Comparison of ENCODE assay signal across 19 cellular contexts in genomic region chr7:157540606-157541294, GRCh38.
"Had no signal": no experiment of that assay in that cellular context is flagged by ENCODE, and none has a peak within 500 bp of the region (broad histone marks: within the 10 kb centered on the region; RNA-seq: fewer than 3 reads in every experiment).

No MANE protein-coding gene starts in this region.

- DNase-seq: activated CD4-positive, alpha-beta T cell treated with anti-CD3 and anti-CD28 coated beads for 1 hour; activated CD4-positive, alpha-beta T cell treated with anti-CD3 and anti-CD28 coated beads, Interleukin-2, amount 50 U/mL, for 4 hours; activated naive CD8-positive, alpha-beta T cell treated with anti-CD3 and anti-CD28 coated beads, Interleukin-2, amount 10 ng/mL, durations not matched to agents 7 days and 5 days; activated T-cell treated with anti-CD3 and anti-CD28 coated beads, Interleukin-2, amount 50 U/mL, for 24 hours; effector memory CD8-positive, alpha-beta T cell; foreskin melanocyte; immature natural killer cell; stimulated activated CD4-positive, alpha-beta T cell treated with anti-CD3 and anti-CD28 coated beads, Interleukin-2, amount 100 ng/mL, for 48 hours; stimulated activated naive B cell treated with anti-CD40 and anti-IgM and Interleukin-4, amounts not matched to agents 10 μg/mL and 1 μg/mL and 100 μg/mL, for 72 hours; T-helper 1 cell; T1000 had no signal

- H3K4me1 ChIP-seq: pancreas, tibial artery had no signal

- H3K36me3 ChIP-seq: pancreas, tibial artery had no signal

- H3K4me1 Mint-ChIP-seq: activated naive CD8-positive, alpha-beta T cell treated with anti-CD3 and anti-CD28 coated beads, Interleukin-2, amount 10 ng/mL, durations not matched to agents 7 days and 5 days; immature natural killer cell; nephron had no signal

- ATAC-seq: effector memory CD8-positive, alpha-beta T cell; pancreas; SK-N-SH treated with all-trans-retinoic acid at 6 μM for 48 hours; stimulated activated naive B cell treated with anti-CD40 and anti-IgM and Interleukin-4, amounts not matched to agents 10 μg/mL and 1 μg/mL and 100 μg/mL, for 72 hours had no signal

- H3K27ac ChIP-seq: epithelial cell of prostate, pancreas, tibial artery had no signal

- H3K4me3 ChIP-seq: pancreas, tibial artery had no signal

- H3K27me3 ChIP-seq: pancreas had no signal

- H3K27ac Mint-ChIP-seq: activated naive CD8-positive, alpha-beta T cell treated with anti-CD3 and anti-CD28 coated beads, Interleukin-2, amount 10 ng/mL, durations not matched to agents 7 days and 5 days; activated T-cell treated with anti-CD3 and anti-CD28 coated beads, Interleukin-2, amount 50 U/mL, for 24 hours; immature natural killer cell; memory B cell; nephron; stimulated activated naive B cell treated with anti-CD40 and anti-IgM and Interleukin-4, amounts not matched to agents 10 μg/mL and 1 μg/mL and 100 μg/mL, for 72 hours had no signal

- H3K27me3 Mint-ChIP-seq: activated naive CD8-positive, alpha-beta T cell treated with anti-CD3 and anti-CD28 coated beads, Interleukin-2, amount 10 ng/mL, durations not matched to agents 7 days and 5 days; activated T-cell treated with anti-CD3 and anti-CD28 coated beads, Interleukin-2, amount 50 U/mL, for 24 hours; memory B cell had no signal

- H3K9me3 ChIP-seq: pancreas, tibial artery had no signal

- H3K9me3 Mint-ChIP-seq: activated naive CD8-positive, alpha-beta T cell treated with anti-CD3 and anti-CD28 coated beads, Interleukin-2, amount 10 ng/mL, durations not matched to agents 7 days and 5 days; central memory CD8-positive, alpha-beta T cell; effector memory CD8-positive, alpha-beta T cell; nephron had no signal

- H3K4me3 Mint-ChIP-seq: activated naive CD8-positive, alpha-beta T cell treated with anti-CD3 and anti-CD28 coated beads, Interleukin-2, amount 10 ng/mL, durations not matched to agents 7 days and 5 days; activated T-cell treated with anti-CD3 and anti-CD28 coated beads, Interleukin-2, amount 50 U/mL, for 24 hours; brain; central memory CD8-positive, alpha-beta T cell; effector memory CD8-positive, alpha-beta T cell; immature natural killer cell; memory B cell; nephron; stimulated activated naive B cell treated with anti-CD40 and anti-IgM and Interleukin-4, amounts not matched to agents 10 μg/mL and 1 μg/mL and 100 μg/mL, for 72 hours had no signal
